Comparison of ENCODE assay signal across 1 cellular context in the genomic region with DNA sequence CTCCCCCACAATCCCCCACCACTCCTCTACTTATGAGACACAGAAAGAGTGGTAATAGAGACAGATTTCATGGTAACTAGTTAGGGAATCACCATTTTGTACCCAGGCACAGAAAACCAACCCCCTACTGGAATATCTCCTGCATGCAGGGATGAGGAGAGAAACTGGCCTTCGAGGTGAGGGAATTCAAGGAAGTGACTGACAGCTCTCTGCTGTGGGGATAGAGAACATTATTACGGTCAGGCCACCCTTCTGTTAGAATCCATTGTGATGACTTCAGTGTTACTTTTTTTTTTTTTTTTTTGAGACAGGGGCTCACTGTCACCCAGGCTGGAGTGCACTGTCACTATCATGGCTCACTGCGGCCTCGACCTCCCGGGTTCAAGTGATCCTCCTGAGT.
A peak's percentile ranks its signal among the peaks of the same experiment; 100 is the strongest.
TF ChIP-seq lines count a peak whose summit lies in the region.

No MANE protein-coding gene starts in this region.

TF ChIP-seq in GM12878, 131 proteins besides CTCF, POLR2A, EP300 and RAD21:
- TF ChIP-seq KDM1A (IDR thresholded peaks at IDR 0.05; ENCODE audit: borderline replicate concordance) = no peak
- 0 out of 2 replicates have a peak, but pooled peaks have one; percentile 16 for TF ChIP-seq FOXK2 (IDR thresholded peaks at IDR 0.05)
- TF ChIP-seq, protein P1, sequence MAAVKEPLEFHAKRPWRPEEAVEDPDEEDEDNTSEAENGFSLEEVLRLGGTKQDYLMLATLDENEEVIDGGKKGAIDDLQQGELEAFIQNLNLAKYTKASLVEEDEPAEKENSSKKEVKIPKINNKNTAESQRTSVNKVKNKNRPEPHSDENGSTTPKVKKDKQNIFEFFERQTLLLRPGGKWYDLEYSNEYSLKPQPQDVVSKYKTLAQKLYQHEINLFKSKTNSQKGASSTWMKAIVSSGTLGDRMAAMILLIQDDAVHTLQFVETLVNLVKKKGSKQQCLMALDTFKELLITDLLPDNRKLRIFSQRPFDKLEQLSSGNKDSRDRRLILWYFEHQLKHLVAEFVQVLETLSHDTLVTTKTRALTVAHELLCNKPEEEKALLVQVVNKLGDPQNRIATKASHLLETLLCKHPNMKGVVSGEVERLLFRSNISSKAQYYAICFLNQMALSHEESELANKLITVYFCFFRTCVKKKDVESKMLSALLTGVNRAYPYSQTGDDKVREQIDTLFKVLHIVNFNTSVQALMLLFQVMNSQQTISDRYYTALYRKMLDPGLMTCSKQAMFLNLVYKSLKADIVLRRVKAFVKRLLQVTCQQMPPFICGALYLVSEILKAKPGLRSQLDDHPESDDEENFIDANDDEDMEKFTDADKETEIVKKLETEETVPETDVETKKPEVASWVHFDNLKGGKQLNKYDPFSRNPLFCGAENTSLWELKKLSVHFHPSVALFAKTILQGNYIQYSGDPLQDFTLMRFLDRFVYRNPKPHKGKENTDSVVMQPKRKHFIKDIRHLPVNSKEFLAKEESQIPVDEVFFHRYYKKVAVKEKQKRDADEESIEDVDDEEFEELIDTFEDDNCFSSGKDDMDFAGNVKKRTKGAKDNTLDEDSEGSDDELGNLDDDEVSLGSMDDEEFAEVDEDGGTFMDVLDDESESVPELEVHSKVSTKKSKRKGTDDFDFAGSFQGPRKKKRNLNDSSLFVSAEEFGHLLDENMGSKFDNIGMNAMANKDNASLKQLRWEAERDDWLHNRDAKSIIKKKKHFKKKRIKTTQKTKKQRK (IDR thresholded peaks at IDR 0.05; ENCODE audit: low read depth, low read length) = no peak
